ENCODE assay signal across 8 cellular contexts in the genomic region with DNA sequence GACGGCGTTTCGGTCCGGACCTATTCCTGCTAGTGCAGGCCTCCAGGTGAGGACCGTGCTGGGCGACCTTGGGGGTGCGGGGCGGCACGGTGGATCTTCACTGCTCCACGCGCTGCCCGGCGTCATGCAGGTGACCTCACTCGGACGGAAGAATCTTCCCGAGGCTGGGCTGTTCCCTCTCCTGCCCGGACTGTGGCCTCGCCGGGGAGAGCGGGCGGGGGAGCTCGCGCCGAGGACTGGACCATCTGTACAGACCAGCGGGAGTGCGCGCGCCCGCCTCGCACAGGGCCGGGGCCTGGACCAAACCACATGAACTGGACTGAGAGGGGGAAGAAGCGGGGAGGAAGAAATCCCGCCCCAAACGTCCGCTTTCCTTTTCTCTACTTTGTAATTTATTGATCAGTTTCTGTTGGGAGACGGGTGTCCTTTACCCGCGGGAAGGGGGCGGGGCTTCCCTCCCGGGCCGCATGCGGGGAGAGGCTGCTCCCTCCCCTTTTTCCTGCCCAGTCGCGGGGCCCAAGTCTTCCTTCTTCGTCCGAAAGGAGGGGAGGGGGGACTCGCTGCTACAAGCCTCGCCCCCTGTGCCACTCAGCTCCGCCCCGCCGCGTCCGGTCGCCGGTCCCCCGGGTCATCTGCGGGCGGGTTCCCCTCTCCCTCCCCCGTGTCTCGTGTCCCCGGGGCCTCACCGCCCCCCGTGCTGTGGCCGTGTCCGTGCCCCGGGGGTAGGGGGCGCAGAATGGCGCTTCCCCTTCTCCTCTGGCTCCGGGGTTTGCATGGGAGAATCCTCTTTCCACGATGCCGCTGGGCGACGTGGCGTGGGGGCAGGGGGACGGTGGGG. TPM values are rescaled to one million over a fixed set of nuclear protein-coding genes. Genes with fewer than 3 reads are reported as not detected.
DNase-seq lines count a peak whose midpoint lies in the region; ATAC-seq and TF ChIP-seq lines count a peak whose summit lies in the region.

No MANE protein-coding gene starts in this region.

- POLR2A ChIA-PET in GM10248 (lab: Yijun Ruan, JAX) = interaction anchor here (0.6 kb wide), 1 partner anchor 198 kb away, joined by 5 read pairs; no protein-coding TSS in a partner anchor

- no peak for TF ChIP-seq CTCF in GM10248 (IDR thresholded peaks at IDR 0.05; ENCODE audit: control extremely low read depth, extremely low read depth, low read depth, missing control alignments)
- no peak for TF ChIP-seq CTCF in brain (conservative IDR thresholded peaks at IDR 0.05)
- no peak for TF ChIP-seq CTCF in hepatocyte (IDR thresholded peaks at IDR 0.05; ENCODE audit: poor library complexity)

- H3K9me3 Mint-ChIP-seq in brain = peaks cover 0 to 6% (median 0%) of the 10 kb centered on the region in 5 experiments

- H3K4me1 ChIP-seq in hepatocyte (ENCODE audit: insufficient read depth) = peaks cover 16% of the 10 kb centered on the region

- 2% methylated on average over 28 of the region's 75 CpGs for WGBS in hepatocyte (ENCODE audit: low lambda C conversion rate, missing lambda C conversion rate)

- peaks cover 25% of the 10 kb centered on the region for H3K27me3 Mint-ChIP-seq in brain

- H3K36me3 ChIP-seq in hepatocyte (replicated peaks; ENCODE audit: insufficient read depth, low read depth) = no peaks in the 10 kb centered on the region

- peak overlapping the region; percentile 61 for H2AFZ ChIP-seq in hepatocyte

- intact Hi-C loops in posterior vena cava (cut with DNase I) = no loop called here

- peak overlapping the region; percentile 94 to 99 (median 97) for H3K27ac Mint-ChIP-seq in brain

- H3K79me2 ChIP-seq in hepatocyte = no peaks in the 10 kb centered on the region

- peak overlapping the region; percentile 88 for H3K4me2 ChIP-seq in hepatocyte

- H4K20me1 ChIP-seq in hepatocyte (ENCODE audit: insufficient read depth, poor library complexity, severe bottlenecking) = no peaks in the 10 kb centered on the region

- peaks cover 61% of the 10 kb centered on the region for H3K4me1 Mint-ChIP-seq in brain

- ATAC-seq in GM21786 (IDR thresholded peaks at IDR 0.05; ENCODE audit: unreplicated experiment) (no peak), HG03108 (IDR thresholded peaks at IDR 0.05; ENCODE audit: unreplicated experiment) (no peak)

- H3K27me3 ChIP-seq in hepatocyte = no peaks in the 10 kb centered on the region

- H3K9me2 ChIP-seq in hepatocyte (replicated peaks; ENCODE audit: insufficient read depth) = no peaks in the 10 kb centered on the region

- H3K4me3 ChIP-seq in hepatocyte = peak overlapping the region; percentile 43

- CTCF ChIA-PET in GM10248 (lab: Yijun Ruan, JAX) = interaction anchor here (0.9 to 1.4 kb wide), 4 partner anchors 37 to 157 kb away, joined by 3 to 4 read pairs (median 4); a partner anchor contains a TSS

- no peaks in the 10 kb centered on the region for H3K9me3 ChIP-seq in hepatocyte (ENCODE audit: low read depth)

- peak overlapping the region; percentile 95 to 99 (median 98) for H3K4me3 Mint-ChIP-seq in brain

- peak overlapping the region; percentile 82 for H3K27ac ChIP-seq in hepatocyte

- H3K36me3 Mint-ChIP-seq in brain = peaks cover 6% of the 10 kb centered on the region

- peak; percentile 72 for DNase-seq in GM10248 (ENCODE audit: extremely low spot score)
- peak; percentile 67 for DNase-seq in NCI-H128 (lab: John Stamatoyannopoulos, UW; ENCODE audit: unreplicated experiment)
- peak; percentile 59 for DNase-seq in SKM-1 (lab: John Stamatoyannopoulos, UW; ENCODE audit: unreplicated experiment)
- peak; percentile 93 for DNase-seq in hepatocyte (ENCODE audit: low spot score)
- peak; percentile 92 for DNase-seq in posterior vena cava (ENCODE audit: low spot score)

RNA-seq across cellular contexts. Expression of a gene that starts 4.9 kb away (rescaled TPM):
- polyA plus RNA-seq in brain (ENCODE audit: insufficient read depth, low read depth, low replicate concordance) (3.0 TPM), hepatocyte (0.33 and 0.48 TPM in 2 replicates)
- total RNA-seq in hepatocyte (0.44 and 0.50 TPM in 2 replicates), posterior vena cava (1 to 10 TPM; 1.1 to 2.4 TPM)

RNA-seq across cellular contexts. Expression of a gene that starts 7.3 kb away (rescaled TPM):
- polyA plus RNA-seq in brain (ENCODE audit: insufficient read depth, low read depth, low replicate concordance) (3.2 TPM), hepatocyte (20.5 and 23.2 TPM in 2 replicates)
- total RNA-seq in hepatocyte (6.6 and 7.0 TPM in 2 replicates), posterior vena cava (10 to 100 TPM; 20.5 to 36.0 TPM)

RNA-seq across cellular contexts. Expression of a gene that starts 31.0 kb away (rescaled TPM):
- polyA plus RNA-seq in brain (ENCODE audit: insufficient read depth, low read depth, low replicate concordance) (43.6 TPM), hepatocyte (8.2 and 11.4 TPM in 2 replicates)
- total RNA-seq in hepatocyte (4.4 and 11.3 TPM in 2 replicates), posterior vena cava (1 to 10 TPM; 3.6 to 4.9 TPM)

RNA-seq across cellular contexts. Expression of a gene that starts 31.4 kb away (rescaled TPM):
- polyA plus RNA-seq in brain (ENCODE audit: insufficient read depth, low read depth, low replicate concordance) (4.1 TPM), hepatocyte (2.6 and 2.7 TPM in 2 replicates)
- total RNA-seq in hepatocyte (1.9 TPM in 1 of 2 replicates, not detected in the other), posterior vena cava (under 1 TPM in 1 of 2 donors, not detected in 1; 0.81 TPM)

RNA-seq across cellular contexts. Expression of a gene that starts 36.2 kb away (rescaled TPM):
- polyA plus RNA-seq in brain (ENCODE audit: insufficient read depth, low read depth, low replicate concordance) = 18.0 TPM
- 7.1 and 8.7 TPM in 2 replicates for total RNA-seq in hepatocyte
- 18.0 and 20.6 TPM in 2 replicates for polyA plus RNA-seq in hepatocyte
- total RNA-seq in posterior vena cava = 1 to 10 TPM; 9.0 to 9.3 TPM
